9 cellular contexts compared by ENCODE assay signal in the genomic region with DNA sequence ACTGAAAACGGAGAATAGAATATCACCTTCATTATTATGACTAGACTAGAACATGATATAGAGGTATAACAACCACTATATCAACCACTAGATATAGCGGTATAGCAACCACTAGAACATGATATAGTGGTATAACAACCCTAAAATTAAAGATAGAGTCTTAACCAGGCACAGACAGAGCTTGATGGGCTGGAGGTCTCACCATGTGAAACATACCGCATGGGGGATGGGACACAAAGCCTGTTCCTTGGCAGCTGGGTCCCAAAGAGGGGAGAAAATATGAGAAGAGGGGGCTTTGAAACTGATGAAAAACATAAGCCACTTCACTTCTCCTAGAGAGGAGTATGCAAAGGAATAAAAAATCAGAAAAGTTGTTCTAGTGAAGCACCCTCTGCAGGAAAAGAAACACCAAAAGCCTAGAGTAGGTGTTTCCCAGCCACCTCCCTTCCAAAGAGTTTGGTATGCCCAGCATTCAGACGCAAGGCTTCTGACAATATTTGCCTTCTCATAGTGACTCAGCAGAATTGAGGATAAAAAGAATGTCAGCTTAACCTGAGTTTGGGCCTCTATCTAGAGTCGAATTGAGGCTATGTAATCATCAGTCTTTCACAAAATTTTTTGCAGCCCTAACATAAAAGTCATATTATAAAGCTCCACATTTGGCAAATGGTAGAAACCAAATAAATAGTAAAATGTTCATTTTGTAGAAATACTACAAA.
DNase-seq lines count a peak whose midpoint lies in the region; ATAC-seq and TF ChIP-seq lines count a peak whose summit lies in the region.
"Had no signal": no experiment of that assay in that cellular context is flagged by ENCODE, and none has a peak within 500 bp of the region (broad histone marks: within the 10 kb centered on the region; RNA-seq: fewer than 3 reads in every experiment).

No MANE protein-coding gene starts in this region.

- peaks cover 4% of the 10 kb centered on the region for H3K79me1 ChIP-seq in trophoblast cell (ENCODE audit: low read length)

- intact Hi-C loops in CD14-positive monocyte (cut with micrococcal nuclease): no loop called here

- peak overlapping the region; percentile 80 for H4K12ac ChIP-seq in trophoblast cell (ENCODE audit: low read depth, low read length)

- H3K4me2 ChIP-seq in GM23338 (no peak overlapping the region; the same call in 1 of the 2 replicates), trophoblast cell (ENCODE audit: low read length) (no peak overlapping the region)

- peak overlapping the region; percentile 61 for H3K14ac ChIP-seq in trophoblast cell (ENCODE audit: low read length)

- H3K27me3 ChIP-seq in GM23338 (ENCODE audit: insufficient read depth) (no peaks in the 10 kb centered on the region), endodermal cell (ENCODE audit: control insufficient read depth, insufficient read depth, low read length, poor library complexity, severe bottlenecking) (no peaks in the 10 kb centered on the region), trophoblast cell (ENCODE audit: insufficient read depth, low read length) (no peaks in the 10 kb centered on the region)

- no peaks in the 10 kb centered on the region for H4K20me1 ChIP-seq in GM23338 (replicated peaks; ENCODE audit: insufficient read depth)

- peak overlapping the region; percentile 38 for H4K8ac ChIP-seq in trophoblast cell (ENCODE audit: low read depth, low read length)

- H3K4me1 Mint-ChIP-seq in GM23338 (peaks cover 25% of the 10 kb centered on the region), endodermal cell (peaks cover 49% of the 10 kb centered on the region), CD14-positive monocyte (no peaks in the 10 kb centered on the region)
- H3K4me1 Mint-ChIP-seq: activated naive CD8-positive, alpha-beta T cell treated with anti-CD3 and anti-CD28 coated beads, Interleukin-2, amount 10 ng/mL, durations not matched to agents 7 days and 5 days had no signal

- TF ChIP-seq CTCF in GM23338 (conservative IDR thresholded peaks at IDR 0.05; ENCODE audit: low read depth in 2 of 2) (no peak), endodermal cell (conservative IDR thresholded peaks at IDR 0.05) (no peak), CD14-positive monocyte (IDR thresholded peaks at IDR 0.05) (no peak)

- no peak overlapping the region for H3K18ac ChIP-seq in trophoblast cell (ENCODE audit: low read length)

- H3K9me3 ChIP-seq in endodermal cell (ENCODE audit: control insufficient read depth, low read length) (no peaks in the 10 kb centered on the region), trophoblast cell (ENCODE audit: insufficient read depth, low read depth, low read length) (no peaks in the 10 kb centered on the region)

- H3K9me2 ChIP-seq in GM23338 (ENCODE audit: insufficient read depth): no peaks in the 10 kb centered on the region

- no peak overlapping the region for H3K9ac ChIP-seq in endodermal cell (ENCODE audit: extremely low read depth, low read length, poor library complexity, severe bottlenecking)
- H3K9ac ChIP-seq in trophoblast cell (ENCODE audit: low read length): no peak overlapping the region

- peak overlapping the region; percentile 90 for H3K27ac Mint-ChIP-seq in GM23338
- peak overlapping the region; percentile 80 for H3K27ac Mint-ChIP-seq in endodermal cell
- no peak overlapping the region for H3K27ac Mint-ChIP-seq in CD14-positive monocyte
- H3K27ac Mint-ChIP-seq: activated naive CD8-positive, alpha-beta T cell treated with anti-CD3 and anti-CD28 coated beads, Interleukin-2, amount 10 ng/mL, durations not matched to agents 7 days and 5 days had no signal

- H3F3A ChIP-seq in GM23338 (replicated peaks; ENCODE audit: low read depth): no peaks in the 10 kb centered on the region

- peaks cover 3% of the 10 kb centered on the region for H3K27me3 Mint-ChIP-seq in GM23338 (ENCODE audit: insufficient read depth, low read depth, poor library complexity)
- no peaks in the 10 kb centered on the region for H3K27me3 Mint-ChIP-seq in endodermal cell (ENCODE audit: insufficient read depth)
- peaks cover 2 to 9% (median 2%) of the 10 kb centered on the region in 3 donors for H3K27me3 Mint-ChIP-seq in CD14-positive monocyte (ENCODE audit: low read depth in 3 of 3)
- H3K27me3 Mint-ChIP-seq: activated naive CD8-positive, alpha-beta T cell treated with anti-CD3 and anti-CD28 coated beads, Interleukin-2, amount 10 ng/mL, durations not matched to agents 7 days and 5 days had no signal

- H3K36me3 Mint-ChIP-seq in GM23338 (ENCODE audit: low read depth) (no peaks in the 10 kb centered on the region), endodermal cell (ENCODE audit: low read depth) (no peaks in the 10 kb centered on the region), CD14-positive monocyte (no peaks in the 10 kb centered on the region)
- H3K36me3 Mint-ChIP-seq: activated naive CD8-positive, alpha-beta T cell treated with anti-CD3 and anti-CD28 coated beads, Interleukin-2, amount 10 ng/mL, durations not matched to agents 7 days and 5 days had no signal

- H3K36me3 ChIP-seq in GM23338 (ENCODE audit: insufficient read depth) (no peaks in the 10 kb centered on the region), endodermal cell (ENCODE audit: control insufficient read depth, insufficient read depth, low read length) (no peaks in the 10 kb centered on the region), trophoblast cell (ENCODE audit: control insufficient read depth in 1 of 2, insufficient read depth in 2 of 2, low read length in 2 of 2) (no peaks in the 10 kb centered on the region)

- no peak overlapping the region for H3K4me3 Mint-ChIP-seq in GM23338
- H3K4me3 Mint-ChIP-seq in endodermal cell: no peak overlapping the region
- H3K4me3 Mint-ChIP-seq in CD14-positive monocyte: no peak overlapping the region
- H3K4me3 Mint-ChIP-seq: activated naive CD8-positive, alpha-beta T cell treated with anti-CD3 and anti-CD28 coated beads, Interleukin-2, amount 10 ng/mL, durations not matched to agents 7 days and 5 days had no signal

- peak; percentile 57 for ATAC-seq in GM23338
- no peak for ATAC-seq in HG03432 (IDR thresholded peaks at IDR 0.05; ENCODE audit: unreplicated experiment)

- H2BK12ac ChIP-seq in trophoblast cell (ENCODE audit: low read length): no peak overlapping the region

- peak overlapping the region; percentile 68 for H4K91ac ChIP-seq in trophoblast cell (ENCODE audit: low read depth, low read length)

- H2AK5ac ChIP-seq in trophoblast cell (ENCODE audit: low read length): no peak overlapping the region

- H3K4me1 ChIP-seq in GM23338 (ENCODE audit: insufficient read depth) (peaks cover 20% of the 10 kb centered on the region), endodermal cell (ENCODE audit: control insufficient read depth, insufficient read depth, low read length) (peaks cover 12% of the 10 kb centered on the region), trophoblast cell (ENCODE audit: control insufficient read depth in 1 of 2, insufficient read depth in 2 of 2, low read length in 2 of 2) (peaks cover 2% of the 10 kb centered on the region in 2 experiments)

- peak; percentile 75 for DNase-seq in GM23338 (ENCODE audit: low spot score)
- peak; percentile 98 for DNase-seq in NCI-H460 (ENCODE audit: extremely low read depth, low read depth)
- peak; percentile 58 for DNase-seq in endodermal cell
- DNase-seq in trophoblast cell: peak in 1 of 2 donors; percentile 4
- DNase-seq in CD14-positive monocyte (ENCODE audit: low spot score): no peak
- DNase-seq in epidermal melanocyte (ENCODE audit: insufficient read length, low spot score): no peak
- DNase-seq in GOT3 (lab: John Stamatoyannopoulos, UW): no peak
- DNase-seq: activated naive CD8-positive, alpha-beta T cell treated with anti-CD3 and anti-CD28 coated beads, Interleukin-2, amount 10 ng/mL, durations not matched to agents 7 days and 5 days had no signal

- H3K27ac ChIP-seq in GM23338 (ENCODE audit: low read depth) (no peak overlapping the region), endodermal cell (ENCODE audit: low read depth, low read length) (no peak overlapping the region), trophoblast cell (ENCODE audit: low read depth, low read length) (no peak overlapping the region)

- H2BK5ac ChIP-seq in trophoblast cell (ENCODE audit: low read depth, low read length, poor library complexity): peak overlapping the region; percentile 76

- H2BK120ac ChIP-seq in trophoblast cell (ENCODE audit: insufficient read depth, low read length, poor library complexity): peak overlapping the region; percentile 66

- H2AFZ ChIP-seq in GM23338: peak overlapping the region; percentile 50
- H2AFZ ChIP-seq in trophoblast cell (ENCODE audit: insufficient read depth, low read length, poor library complexity): no peak overlapping the region

- H3K4me3 ChIP-seq in GM23338: no peak overlapping the region
- no peak overlapping the region for H3K4me3 ChIP-seq in endodermal cell (ENCODE audit: low read length)
- no peak overlapping the region for H3K4me3 ChIP-seq in trophoblast cell (ENCODE audit: low read depth, low read length)

- H3K23ac ChIP-seq in trophoblast cell (ENCODE audit: low read length): no peak overlapping the region

- H3K79me2 ChIP-seq in GM23338 (replicated peaks; ENCODE audit: insufficient read depth): no peaks in the 10 kb centered on the region
- H3K79me2 ChIP-seq in trophoblast cell (ENCODE audit: control insufficient read depth, insufficient read depth, low read length, poor library complexity): no peaks in the 10 kb centered on the region

- 56 to 87% methylated on average over 1 to 4 of the region's 5 CpGs for WGBS in endodermal cell (ENCODE audit: insufficient coverage in 1 of 2, insufficient read length in 1 of 2), 2 experiments
- no CpG with 5 or more reads among the region's 5 CpGs for WGBS in trophoblast cell (ENCODE audit: extremely low coverage, insufficient coverage, insufficient read length)

- H3K9me3 Mint-ChIP-seq in GM23338 (no peaks in the 10 kb centered on the region; the same call in 2 of the 3 replicates), endodermal cell (no peaks in the 10 kb centered on the region), CD14-positive monocyte (peaks cover 0 to 3% (median 0%) of the 10 kb centered on the region in 7 donors)

- no peak overlapping the region for H3K4ac ChIP-seq in trophoblast cell (ENCODE audit: low read depth, low read length)

TF ChIP-seq in GM23338, 12 proteins besides CTCF, POLR2A, EP300 and RAD21 (continues in another document):
- TF ChIP-seq NANOG (IDR thresholded peaks at IDR 0.05; ENCODE audit: borderline replicate concordance): no peak
- TF ChIP-seq ZNF114 (CRISPR knock-in tag; IDR thresholded peaks at IDR 0.05): no peak
- no peak for TF ChIP-seq EZH2phosphoT487 (IDR thresholded peaks at IDR 0.05; ENCODE audit: unreplicated experiment)
- no peak for TF ChIP-seq JUNB (IDR thresholded peaks at IDR 0.05; ENCODE audit: unreplicated experiment)
- TF ChIP-seq STAT1 (IDR thresholded peaks at IDR 0.05; ENCODE audit: unreplicated experiment): no peak

Comparison
In these comparisons a context has a peak if more than half of its experiments do, and no peak if none do; other contexts are left out.
1. DNase-seq: peak in GM23338 (single experiment), NCI-H460 (single experiment) and endodermal cell (single experiment); none in CD14-positive monocyte (single experiment), epidermal melanocyte (single experiment) and GOT3 (single experiment).
2. H3K27ac Mint-ChIP-seq: peak in GM23338 (single experiment) and endodermal cell (single experiment); none in CD14-positive monocyte (0 of 7).